Comparison of ENCODE assay signal across 8 cellular contexts in genomic region chr19:41218615-41219507, GRCh38. TPM values are rescaled to one million over a fixed set of nuclear protein-coding genes. Genes with fewer than 3 reads are reported as not detected.
DNase-seq lines count a peak whose midpoint lies in the region; ATAC-seq and TF ChIP-seq lines count a peak whose summit lies in the region.

AXL (plus strand) TSS chr19:41219223; CDS start chr19:41219393, 170 bp downstream.

- H3K27me3 Mint-ChIP-seq in MCF 10A (ENCODE audit: insufficient read depth, unreplicated experiment) = no peaks in the 10 kb centered on the region

- CTCF ChIA-PET in MCF 10A (lab: Yijun Ruan, JAX) = interaction anchor here (0.6 to 3.9 kb wide), 6 partner anchors 10 to 129 kb away, joined by 3 to 30 read pairs (median 4); partner anchors contain the start of gene HNRNPUL1
- CTCF ChIA-PET in OCI-LY7 (lab: Charles Lee; ENCODE audit: unreplicated experiment) = no interaction called here

- no peaks in the 10 kb centered on the region for H3K4me1 ChIP-seq in OCI-LY7 (ENCODE audit: insufficient read depth, low read length, poor library complexity, severe bottlenecking)

- H3K36me3 Mint-ChIP-seq in MCF 10A (ENCODE audit: insufficient read depth, unreplicated experiment) = peaks cover 15% of the 10 kb centered on the region

- H3K9me3 ChIP-seq in OCI-LY7 (ENCODE audit: low read length) = no peaks in the 10 kb centered on the region

- POLR2A ChIA-PET in MCF 10A (lab: Yijun Ruan, JAX) = interaction anchor here (0.6 to 14.1 kb wide), 28 partner anchors 10 to 1222 kb away, joined by 3 to 345 read pairs (median 3); partner anchors contain the start of genes ACTMAP, C19orf47, CCDC97 and COQ8B
- POLR2A ChIA-PET in OCI-LY7 (lab: Charles Lee) = no interaction called here

- H3K9me3 Mint-ChIP-seq in MCF 10A (ENCODE audit: unreplicated experiment) = no peaks in the 10 kb centered on the region

- no peak within 1 kb of the TSS for H2AFZ ChIP-seq in OCI-LY7 (ENCODE audit: low read length)

- no peaks in the 10 kb centered on the region for H3K79me2 ChIP-seq in OCI-LY7 (ENCODE audit: insufficient read depth, low read depth, low read length)

- intact Hi-C loops in MCF 10A (cut with micrococcal nuclease) (loop anchor here (2.0 kb wide), 1 partner anchor 44 kb away; no protein-coding TSS in a partner anchor), sciatic nerve (cut with DNase I) (no loop called here), OCI-LY7 (cut with micrococcal nuclease; ENCODE audit: unreplicated experiment) (no loop called here)

- H3K9me2 ChIP-seq in OCI-LY7 (ENCODE audit: insufficient read depth, low read length) = no peaks in the 10 kb centered on the region

- no peak for TF ChIP-seq CTCF in MCF 10A (IDR thresholded peaks at IDR 0.05; ENCODE audit: unreplicated experiment)
- TF ChIP-seq CTCF in OCI-LY7 (conservative IDR thresholded peaks at IDR 0.05; ENCODE audit: low read length) = no peak

- BruUV-seq in MCF 10A (replicated peaks; lab: Mats Ljungman, UMichigan) (no TSS peak), OCI-LY7 (replicated peaks; lab: Mats Ljungman, UMichigan) (no TSS peak)

- DNase-seq in HT-29 (ENCODE audit: low spot score) (peak; percentile 34), MCF 10A (ENCODE audit: unreplicated experiment) (peak; percentile 92), sciatic nerve (ENCODE audit: low spot score) (peak; percentile 88), OCI-LY7 (ENCODE audit: low spot score) (no peak)

- peak within 1 kb of the TSS; percentile 44 for H3K4me3 ChIP-seq in iPS-11a (ENCODE audit: low read depth, low read length)
- H3K4me3 ChIP-seq in OCI-LY7 (ENCODE audit: low read depth, low read length, poor library complexity, severe bottlenecking) = no peak within 1 kb of the TSS

- no peaks in the 10 kb centered on the region for H3K36me3 ChIP-seq in OCI-LY7 (ENCODE audit: insufficient read depth, low read length)

- peak within 1 kb of the TSS; percentile 96 for H3K27ac Mint-ChIP-seq in MCF 10A (ENCODE audit: low read depth, unreplicated experiment)

- no peak within 1 kb of the TSS for H3K27ac ChIP-seq in OCI-LY7 (ENCODE audit: low read depth, low read length, poor library complexity, severe bottlenecking)

- peak within 1 kb of the TSS; percentile 78 for H3K4me3 Mint-ChIP-seq in MCF 10A (ENCODE audit: unreplicated experiment)

- H3K4me1 Mint-ChIP-seq in MCF 10A (ENCODE audit: insufficient read depth, unreplicated experiment) = peaks cover 48% of the 10 kb centered on the region

- ATAC-seq in sciatic nerve (peak; percentile 90), GM21717 (IDR thresholded peaks at IDR 0.05; ENCODE audit: unreplicated experiment) (no peak), HG03280 (IDR thresholded peaks at IDR 0.05; ENCODE audit: unreplicated experiment) (no peak), HG03095 (IDR thresholded peaks at IDR 0.05; ENCODE audit: unreplicated experiment) (no peak)

- H4K20me1 ChIP-seq in OCI-LY7 (ENCODE audit: insufficient read depth, low read length) = no peaks in the 10 kb centered on the region

- H3K4me2 ChIP-seq in OCI-LY7 (ENCODE audit: low read length) = no peak within 1 kb of the TSS

RNA-seq across cellular contexts. Expression of gene AXL, which starts in this region (rescaled TPM):
- 1.5 and 1.7 TPM in 2 replicates for total RNA-seq in HT-29 (2014; rRNA removed; shearing (Covaris generic))
- total RNA-seq in MCF 10A (2022) = 136 and 165 TPM in 2 replicates
- 65.8 TPM for total RNA-seq in sciatic nerve
- not detected in 2 replicates for total RNA-seq in OCI-LY7 (2014; rRNA removed; shearing (Covaris generic))
- not detected in 2 replicates for total RNA-seq in OCI-LY7 (2022)

Comparison
In these comparisons a context has a peak if more than half of its experiments do, and no peak if none do; other contexts are left out.
1. RNA of gene AXL (total RNA-seq): 136 to 165 TPM in MCF 10A and 65.8 TPM in sciatic nerve (single experiment); 1.5 to 1.7 TPM in HT-29 and not detected in OCI-LY7; every median in the first group is over 10 times any median in the second.